8 cellular contexts compared by ENCODE assay signal in the genomic region with DNA sequence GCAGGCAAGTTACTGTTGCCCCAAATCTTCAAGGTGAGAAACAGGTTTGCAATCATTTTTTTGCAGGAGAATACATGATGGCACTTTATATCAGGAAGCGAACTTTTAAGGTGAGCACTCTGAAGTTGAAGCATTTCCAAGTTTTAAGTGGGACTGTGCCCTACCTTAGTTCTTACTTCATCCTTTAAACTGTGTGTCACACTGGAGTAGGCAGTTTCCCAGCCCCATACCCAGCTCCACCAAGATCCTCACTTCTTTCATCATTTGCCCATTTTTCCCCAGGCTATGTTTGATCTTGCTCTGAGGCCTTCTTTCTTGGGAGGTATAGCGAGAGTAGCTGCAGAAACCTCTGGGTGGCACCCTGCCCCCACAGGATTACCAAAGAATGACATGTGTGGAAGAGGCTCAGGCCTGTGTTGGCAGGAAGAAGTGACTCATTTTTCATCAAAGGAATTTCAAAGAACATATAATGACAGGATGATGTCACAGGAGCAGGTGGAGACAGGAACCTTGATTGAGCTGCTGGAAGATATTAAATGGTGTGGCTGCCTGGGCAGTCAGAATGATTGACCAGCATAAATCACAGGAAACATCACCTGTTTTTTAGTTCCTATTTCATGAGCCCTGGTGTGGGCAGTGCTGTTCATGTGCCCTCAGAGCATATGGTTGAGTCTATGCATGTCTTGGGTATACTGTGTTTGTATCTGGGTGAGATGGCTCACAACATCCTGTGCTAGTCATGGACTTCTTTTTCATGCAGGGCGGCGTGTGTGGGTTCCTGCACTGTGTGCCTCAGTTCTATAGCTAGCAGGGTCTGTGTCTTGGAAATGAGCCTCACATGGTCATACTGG. TPM values are rescaled to one million over a fixed set of nuclear protein-coding genes. Genes with fewer than 3 reads are reported as not detected.
DNase-seq lines count a peak whose midpoint lies in the region; ATAC-seq and TF ChIP-seq lines count a peak whose summit lies in the region.

No MANE protein-coding gene starts in this region.

- H4K91ac ChIP-seq in trophoblast cell (ENCODE audit: low read depth, low read length): peak overlapping the region; percentile 58

- H3K27ac ChIP-seq in OCI-LY7 (ENCODE audit: low read depth, low read length, poor library complexity, severe bottlenecking): peak overlapping the region; percentile 64
- H3K27ac ChIP-seq in trophoblast cell (ENCODE audit: low read depth, low read length): peak overlapping the region; percentile 38
- peak overlapping the region; percentile 63 for H3K27ac ChIP-seq in upper lobe of right lung

- peak overlapping the region; percentile 41 for H2BK5ac ChIP-seq in trophoblast cell (ENCODE audit: low read depth, low read length, poor library complexity)

- peak overlapping the region; percentile 66 for H3K14ac ChIP-seq in trophoblast cell (ENCODE audit: low read length)

- POLR2A ChIA-PET in OCI-LY7 (lab: Charles Lee): interaction anchor here (0.6 to 1.3 kb wide), 4 partner anchors 14 to 194 kb away, joined by 3 to 5 read pairs (median 3); no protein-coding TSS in a partner anchor

- peak; percentile 96 for DNase-seq in EL
- DNase-seq in OCI-LY7 (ENCODE audit: low spot score): peak; percentile 87
- peak; percentile 73 for DNase-seq in activated CD8-positive, alpha-beta memory T cell treated with anti-CD3 and anti-CD28 coated beads, Interleukin-2, amount 50 U/mL, for 48 hours
- peak; percentile 53 for DNase-seq in fibroblast of gingiva (ENCODE audit: low read depth)
- peak; percentile 92 to 95 for DNase-seq in trophoblast cell
- peak; percentile 76 for DNase-seq in upper lobe of right lung
- no peak for DNase-seq in GM19238 (ENCODE audit: insufficient read length, low spot score)

- peaks cover 21% of the 10 kb centered on the region for H3K79me1 ChIP-seq in trophoblast cell (ENCODE audit: low read length)

- H3K4ac ChIP-seq in trophoblast cell (ENCODE audit: low read depth, low read length): peak overlapping the region; percentile 39

- H3K9ac ChIP-seq in trophoblast cell (ENCODE audit: low read length): no peak overlapping the region

- no peaks in the 10 kb centered on the region for H3K36me3 ChIP-seq in OCI-LY7 (ENCODE audit: insufficient read depth, low read length)
- no peaks in the 10 kb centered on the region for H3K36me3 ChIP-seq in trophoblast cell (ENCODE audit: control insufficient read depth in 1 of 2, insufficient read depth in 2 of 2, low read length in 2 of 2)
- H3K36me3 ChIP-seq in upper lobe of right lung: no peaks in the 10 kb centered on the region

- H2BK120ac ChIP-seq in trophoblast cell (ENCODE audit: insufficient read depth, low read length, poor library complexity): peak overlapping the region; percentile 70

- intact Hi-C loops in OCI-LY7 (cut with micrococcal nuclease; ENCODE audit: unreplicated experiment): no loop called here
- intact Hi-C loops in upper lobe of right lung (cut with DNase I): loop anchor here (10.0 kb wide), 1 partner anchor 79 kb away; no protein-coding TSS in a partner anchor

- CTCF ChIA-PET in OCI-LY7 (lab: Charles Lee; ENCODE audit: unreplicated experiment): interaction anchor here (0.5 to 1.5 kb wide), 4 partner anchors 9 to 215 kb away, joined by 3 to 12 read pairs (median 6); no protein-coding TSS in a partner anchor

- peak overlapping the region; percentile 80 for H2AK5ac ChIP-seq in trophoblast cell (ENCODE audit: low read length)

- H3K9me2 ChIP-seq in OCI-LY7 (ENCODE audit: insufficient read depth, low read length): 0 out of 2 replicates have a peak, but pooled peaks cover 3% of the 10 kb centered on the region

- H3K4me2 ChIP-seq in OCI-LY7 (ENCODE audit: low read length): peak overlapping the region; percentile 36
- no peak overlapping the region for H3K4me2 ChIP-seq in trophoblast cell (ENCODE audit: low read length)

- H3K4me3 ChIP-seq in OCI-LY7 (ENCODE audit: low read depth, low read length, poor library complexity, severe bottlenecking) (no peak overlapping the region), trophoblast cell (ENCODE audit: low read depth, low read length) (no peak overlapping the region), upper lobe of right lung (no peak overlapping the region)

- peaks cover 25% of the 10 kb centered on the region for H3K4me1 ChIP-seq in OCI-LY7 (ENCODE audit: insufficient read depth, low read length, poor library complexity, severe bottlenecking)
- H3K4me1 ChIP-seq in trophoblast cell (ENCODE audit: control insufficient read depth in 1 of 2, insufficient read depth in 2 of 2, low read length in 2 of 2): peaks cover 16 to 18% of the 10 kb centered on the region in 2 experiments
- H3K4me1 ChIP-seq in upper lobe of right lung: peaks cover 52% of the 10 kb centered on the region

- H2AFZ ChIP-seq in OCI-LY7 (ENCODE audit: low read length) (peak overlapping the region; percentile 53), trophoblast cell (ENCODE audit: insufficient read depth, low read length, poor library complexity) (no peak overlapping the region)

- H2BK12ac ChIP-seq in trophoblast cell (ENCODE audit: low read length): peak overlapping the region; percentile 60

- H3K23ac ChIP-seq in trophoblast cell (ENCODE audit: low read length): no peak overlapping the region

- peak overlapping the region; percentile 51 for H4K8ac ChIP-seq in trophoblast cell (ENCODE audit: low read depth, low read length)

- H3K18ac ChIP-seq in trophoblast cell (ENCODE audit: low read length): peak overlapping the region; percentile 91

- no peak overlapping the region for H4K12ac ChIP-seq in trophoblast cell (ENCODE audit: low read depth, low read length)

- no peaks in the 10 kb centered on the region for H4K20me1 ChIP-seq in OCI-LY7 (ENCODE audit: insufficient read depth, low read length)

- TF ChIP-seq CTCF in OCI-LY7 (conservative IDR thresholded peaks at IDR 0.05; ENCODE audit: low read length) (peak; percentile 94), upper lobe of right lung (IDR thresholded peaks at IDR 0.05) (peak; percentile 46)

- ATAC-seq in HG03520 (IDR thresholded peaks at IDR 0.05; ENCODE audit: unreplicated experiment) (peak; percentile 63), upper lobe of right lung (peak; percentile 92)

- H3K79me2 ChIP-seq in OCI-LY7 (ENCODE audit: insufficient read depth, low read depth, low read length) (no peaks in the 10 kb centered on the region), trophoblast cell (ENCODE audit: control insufficient read depth, insufficient read depth, low read length, poor library complexity) (peaks cover 13% of the 10 kb centered on the region)

- no CpG with 5 or more reads among the region's 4 CpGs for WGBS in trophoblast cell (ENCODE audit: extremely low coverage, insufficient coverage, insufficient read length)

- no peaks in the 10 kb centered on the region for H3K27me3 ChIP-seq in trophoblast cell (ENCODE audit: insufficient read depth, low read length)
- H3K27me3 ChIP-seq in upper lobe of right lung: no peaks in the 10 kb centered on the region

- BruUV-seq in OCI-LY7 (replicated peaks; lab: Mats Ljungman, UMichigan): no TSS peak

- H3K9me3 ChIP-seq in OCI-LY7 (ENCODE audit: low read length) (no peaks in the 10 kb centered on the region), trophoblast cell (ENCODE audit: insufficient read depth, low read depth, low read length) (no peaks in the 10 kb centered on the region), upper lobe of right lung (no peaks in the 10 kb centered on the region)

RNA-seq across cellular contexts. Expression of a gene that starts 20.8 kb away (rescaled TPM):
- total RNA-seq in OCI-LY7 (2014; rRNA removed; shearing (Covaris generic)): 211 and 235 TPM in 2 replicates
- total RNA-seq in OCI-LY7 (2022) (220 and 236 TPM in 2 replicates), upper lobe of right lung (814 TPM)
- polyA plus RNA-seq in trophoblast cell (2013): 51.7 and 53.8 TPM in 2 replicates
